Comparison of ENCODE assay signal across 2 cellular contexts in the genomic region with DNA sequence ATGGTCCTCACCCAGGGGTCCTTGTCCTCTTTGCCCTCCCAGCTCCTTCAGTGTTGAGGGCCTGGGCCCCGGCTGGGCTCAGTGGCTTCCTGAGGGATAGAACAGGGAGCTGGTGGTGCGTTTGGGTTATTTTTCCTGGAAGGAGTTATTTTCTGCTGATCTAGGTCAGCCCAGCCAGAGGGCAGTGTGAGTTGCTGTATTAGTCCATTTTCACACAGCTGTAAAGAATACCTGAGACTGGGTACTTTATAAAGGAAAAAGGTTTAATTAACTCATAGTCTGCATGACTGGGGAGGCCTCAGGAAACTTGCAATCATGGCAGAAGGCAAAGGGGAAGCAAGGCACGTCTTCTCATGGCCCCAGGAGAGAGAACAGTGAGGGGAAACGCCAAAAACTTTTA.
TF ChIP-seq lines count a peak whose summit lies in the region.

No MANE protein-coding gene starts in this region.

TF ChIP-seq in GM23338, 12 proteins besides CTCF, POLR2A, EP300 and RAD21 (continues in another document):
- TF ChIP-seq NANOG (IDR thresholded peaks at IDR 0.05; ENCODE audit: borderline replicate concordance) (no peak), ZNF462 (CRISPR knock-in tag; IDR thresholded peaks at IDR 0.05) (no peak), CREB1 (CRISPR knock-in tag; IDR thresholded peaks at IDR 0.05; ENCODE audit: low read depth) (no peak), EZH2phosphoT487 (IDR thresholded peaks at IDR 0.05; ENCODE audit: unreplicated experiment) (no peak), REST (IDR thresholded peaks at IDR 0.05; ENCODE audit: unreplicated experiment) (no peak), EZH2 (IDR thresholded peaks at IDR 0.05; ENCODE audit: low read depth, unreplicated experiment) (no peak), ZNF114 (CRISPR knock-in tag; IDR thresholded peaks at IDR 0.05) (no peak), ZNF331 (CRISPR knock-in tag; IDR thresholded peaks at IDR 0.05; ENCODE audit: low read depth) (no peak), POLR2AphosphoS5 (IDR thresholded peaks at IDR 0.05; ENCODE audit: low read depth) (no peak), JUNB (IDR thresholded peaks at IDR 0.05; ENCODE audit: unreplicated experiment) (no peak), STAT1 (IDR thresholded peaks at IDR 0.05; ENCODE audit: unreplicated experiment) (no peak)

TF ChIP-seq in H1, 55 proteins besides CTCF, POLR2A, EP300 and RAD21:
- no peak for TF ChIP-seq CHD1 (IDR thresholded peaks at IDR 0.05; ENCODE audit: low read depth, low read length)
- TF ChIP-seq POU5F1 (IDR thresholded peaks at IDR 0.05; ENCODE audit: low read depth, low read length): no peak
- no peak for TF ChIP-seq HDAC6 (IDR thresholded peaks at IDR 0.05; ENCODE audit: low read depth, low read length)
